Comparison of ENCODE assay signal across 1 cellular context in genomic region chr11:47577460-47578041, GRCh38.
TF ChIP-seq lines count a peak whose summit lies in the region.

No MANE protein-coding gene starts in this region.

TF ChIP-seq in H1, 55 proteins besides CTCF, POLR2A, EP300 and RAD21:
- no peak for TF ChIP-seq JUND (IDR thresholded peaks at IDR 0.05; ENCODE audit: low read length)
- TF ChIP-seq SAP30 (IDR thresholded peaks at IDR 0.05; ENCODE audit: insufficient read depth, insufficient replicate concordance, low read length), result no peak
- no peak for TF ChIP-seq POU5F1 (IDR thresholded peaks at IDR 0.05; ENCODE audit: low read depth, low read length)
